Comparison of ENCODE assay signal across 1 cellular context in genomic region chr17:71110326-71110725, GRCh38.
TF ChIP-seq lines count a peak whose summit lies in the region.

No MANE protein-coding gene starts in this region.

TF ChIP-seq in WTC11, 78 proteins besides CTCF, POLR2A, EP300 and RAD21 (continued from another document):
- TF ChIP-seq ARID4B (CRISPR knock-in tag; IDR thresholded peaks at IDR 0.05; ENCODE audit: borderline replicate concordance) (no peak), E2F1 (CRISPR knock-in tag; IDR thresholded peaks at IDR 0.05) (no peak), ZNF512 (CRISPR knock-in tag; IDR thresholded peaks at IDR 0.05; ENCODE audit: borderline replicate concordance) (no peak), IRF1 (CRISPR knock-in tag; IDR thresholded peaks at IDR 0.05) (no peak), TEAD1 (CRISPR knock-in tag; IDR thresholded peaks at IDR 0.05) (no peak), MXD4 (CRISPR knock-in tag; IDR thresholded peaks at IDR 0.05; ENCODE audit: borderline replicate concordance) (no peak), USF2 (CRISPR knock-in tag; IDR thresholded peaks at IDR 0.05) (no peak), JAZF1 (CRISPR knock-in tag; IDR thresholded peaks at IDR 0.05) (no peak), SP1 (CRISPR knock-in tag; conservative IDR thresholded peaks at IDR 0.05) (no peak), ATF6 (CRISPR knock-in tag; IDR thresholded peaks at IDR 0.05) (no peak)
